14 cellular contexts compared by ENCODE assay signal in genomic region chr1:116119876-116120275, GRCh38. TPM values are rescaled to one million over a fixed set of nuclear protein-coding genes. Genes with fewer than 3 reads are reported as not detected.
DNase-seq lines count a peak whose midpoint lies in the region; ATAC-seq, FAIRE-seq and TF ChIP-seq lines count a peak whose summit lies in the region.
"Had no signal": no experiment of that assay in that cellular context is flagged by ENCODE, and none has a peak within 500 bp of the region (broad histone marks: within the 10 kb centered on the region; RNA-seq: fewer than 3 reads in every experiment).

No MANE protein-coding gene starts in this region.

- H3K27ac Mint-ChIP-seq in natural killer cell treated with Interleukin-12 subunit alpha and Interleukin-12 subunit beta and Interleukin-15 and Interleukin-18, amount 100 ng/mL, for 72 hours, result no peak overlapping the region
- H3K27ac Mint-ChIP-seq: CD4-positive, alpha-beta memory T cell had no signal

- no peak for TF ChIP-seq CTCF in kidney epithelial cell (IDR thresholded peaks at IDR 0.05; ENCODE audit: insufficient read depth, low read length, poor library complexity, severe bottlenecking)

- peak; percentile 94 for FAIRE-seq in RCC 7860 (lab: Jason Lieb, UNC)
- FAIRE-seq: D721Med, GM19239 had no signal

- peak; percentile 33 to 57 for ATAC-seq in natural killer cell treated with Interleukin-12 subunit alpha and Interleukin-12 subunit beta and Interleukin-15 and Interleukin-18, amount 100 ng/mL, for 72 hours
- no peak for ATAC-seq in HG02798 (IDR thresholded peaks at IDR 0.05; ENCODE audit: poor library complexity, unreplicated experiment)
- ATAC-seq in HG03039 (IDR thresholded peaks at IDR 0.05; ENCODE audit: unreplicated experiment), result no peak

- H3K9me3 Mint-ChIP-seq in natural killer cell treated with Interleukin-12 subunit alpha and Interleukin-12 subunit beta and Interleukin-15 and Interleukin-18, amount 100 ng/mL, for 72 hours, result no peaks in the 10 kb centered on the region
- H3K9me3 Mint-ChIP-seq: CD4-positive, alpha-beta memory T cell had no signal

- no peak overlapping the region for H3K4me3 ChIP-seq in kidney epithelial cell (ENCODE audit: low read depth, low read length)

- H3K4me3 Mint-ChIP-seq in natural killer cell treated with Interleukin-12 subunit alpha and Interleukin-12 subunit beta and Interleukin-15 and Interleukin-18, amount 100 ng/mL, for 72 hours, result no peak overlapping the region
- H3K4me3 Mint-ChIP-seq: CD4-positive, alpha-beta memory T cell had no signal

- no peaks in the 10 kb centered on the region for H3K27me3 ChIP-seq in kidney epithelial cell (ENCODE audit: control insufficient read depth, insufficient read depth, low read length)
- H3K27me3 ChIP-seq: BE2C had no signal

- no peaks in the 10 kb centered on the region for H3K36me3 Mint-ChIP-seq in natural killer cell treated with Interleukin-12 subunit alpha and Interleukin-12 subunit beta and Interleukin-15 and Interleukin-18, amount 100 ng/mL, for 72 hours
- H3K36me3 Mint-ChIP-seq: CD4-positive, alpha-beta memory T cell had no signal

- H3K27me3 Mint-ChIP-seq in natural killer cell treated with Interleukin-12 subunit alpha and Interleukin-12 subunit beta and Interleukin-15 and Interleukin-18, amount 100 ng/mL, for 72 hours, result peaks cover 8 to 18% of the 10 kb centered on the region in 2 donors

- peaks cover 5 to 7% of the 10 kb centered on the region in 2 donors for H3K4me1 Mint-ChIP-seq in natural killer cell treated with Interleukin-12 subunit alpha and Interleukin-12 subunit beta and Interleukin-15 and Interleukin-18, amount 100 ng/mL, for 72 hours (ENCODE audit: low read depth in 2 of 2)
- H3K4me1 Mint-ChIP-seq: CD4-positive, alpha-beta memory T cell had no signal

- no peaks in the 10 kb centered on the region for H3K36me3 ChIP-seq in kidney epithelial cell (ENCODE audit: control insufficient read depth, insufficient read depth, low read length)
- H3K36me3 ChIP-seq: BE2C had no signal

- in situ Hi-C loops in Caki2 (cut with HindIII; ENCODE audit: low pct_unique_long_range_greater_than_20kb, low sequenced_read_pairs), result no loop called here

- DNase-seq in Caki2 (ENCODE audit: low read depth) (peak; percentile 72), RCC 7860 (ENCODE audit: low spot score) (peak; percentile 93), kidney epithelial cell (ENCODE audit: low read depth) (peak; percentile 78), AG20443 (ENCODE audit: low spot score) (no peak)
- no peak for DNase-seq in natural killer cell treated with Interleukin-12 subunit alpha and Interleukin-12 subunit beta and Interleukin-15 and Interleukin-18, amount 100 ng/mL, for 72 hours (ENCODE audit: low spot score)
- DNase-seq: BE2C; CD4-positive, alpha-beta memory T cell; DMS153; H7 had no signal

RNA-seq across cellular contexts. Expression of gene MAB21L3, which starts 8.7 kb away (rescaled TPM):
- 1.3 TPM in 1 of 2 replicates, not detected in the other for total RNA-seq in Caki2 (2014; rRNA removed; shearing (Covaris generic); ENCODE audit: low replicate concordance)
- 0.21 and 0.27 TPM in 2 replicates for total RNA-seq in kidney epithelial cell
- total RNA-seq in natural killer cell treated with Interleukin-12 subunit alpha and Interleukin-12 subunit beta and Interleukin-15 and Interleukin-18, amount 100 ng/mL, for 72 hours, result not detected
- total RNA-seq: A172; CD4-positive, alpha-beta memory T cell had no signal

Comparison
In these comparisons a context has a peak if more than half of its experiments do, and no peak if none do; other contexts are left out.
1. DNase-seq: peak in Caki2 (single experiment), RCC 7860 (single experiment) and kidney epithelial cell (single experiment); none in natural killer cell treated with Interleukin-12 subunit alpha and Interleukin-12 subunit beta and Interleukin-15 and Interleukin-18, amount 100 ng/mL, for 72 hours (single experiment) and AG20443 (single experiment).
2. ATAC-seq: peak in natural killer cell treated with Interleukin-12 subunit alpha and Interleukin-12 subunit beta and Interleukin-15 and Interleukin-18, amount 100 ng/mL, for 72 hours (2 of 2); none in HG02798 (single experiment) and HG03039 (single experiment).